25 cellular contexts compared by ENCODE assay signal in genomic region chr1:7643445-7643844, GRCh38.
"Had no signal": no experiment of that assay in that cellular context is flagged by ENCODE, and none has a peak within 500 bp of the region (broad histone marks: within the 10 kb centered on the region; RNA-seq: fewer than 3 reads in every experiment).

No MANE protein-coding gene starts in this region.

- H3K9me3 ChIP-seq: left lung, mucosa of descending colon, pancreas, prostate gland, vagina had no signal

- DNase-seq: activated CD4-positive, alpha-beta memory T cell treated with anti-CD3 and anti-CD28 coated beads, Interleukin-2, amount 10 ng/mL, durations not matched to agents 7 days and 5 days; activated CD4-positive, alpha-beta T cell treated with anti-CD3 and anti-CD28 coated beads for 1 hour; activated CD4-positive, alpha-beta T cell treated with anti-CD3 and anti-CD28 coated beads, Interleukin-2, amount 10 ng/mL, durations not matched to agents 7 days and 5 days; activated CD8-positive, alpha-beta memory T cell treated with anti-CD3 and anti-CD28 coated beads, Interleukin-2, amount 50 U/mL, for 48 hours; activated naive CD8-positive, alpha-beta T cell treated with anti-CD3 and anti-CD28 coated beads, Interleukin-2, amount 50 U/mL, for 24 hours; activated T-cell treated with anti-CD3 and anti-CD28 coated beads, Interleukin-2, amount 50 U/mL, for 24 hours; amygdala; central memory CD4-positive, alpha-beta T cell; foreskin keratinocyte; retina; stimulated activated CD4-positive, alpha-beta T cell treated with anti-CD3 and anti-CD28 coated beads, Interleukin-4, amount 100 ng/mL, for 24 hours; stimulated activated naive CD8-positive, alpha-beta T cell treated with anti-CD3 and anti-CD28 coated beads, Interleukin-15, amount 100 ng/mL, for 72 hours; substantia nigra; T1000 had no signal

- ATAC-seq: activated naive CD8-positive, alpha-beta T cell treated with anti-CD3 and anti-CD28 coated beads, Interleukin-2, amount 50 U/mL, for 24 hours; foreskin keratinocyte; heart left ventricle; left lung; mucosa of descending colon; natural killer cell treated with Interleukin-12 subunit alpha and Interleukin-12 subunit beta and Interleukin-15 and Interleukin-18, amount 100 ng/mL, for 72 hours; pancreas; sciatic nerve; stimulated activated effector memory CD8-positive, alpha-beta T cell treated with anti-CD3 and anti-CD28 coated beads, Interleukin-12 subunit alpha, Interleukin-12 subunit beta, amount 100 ng/mL, for 72 hours; stimulated activated naive CD8-positive, alpha-beta T cell treated with anti-CD3 and anti-CD28 coated beads, Interleukin-15, amount 100 ng/mL, for 72 hours had no signal

- H3K27ac ChIP-seq: foreskin keratinocyte, heart left ventricle, left lung, pancreas, prostate gland, skin epidermis, vagina had no signal

- H3K4me3 ChIP-seq: heart left ventricle, left lung, lung, mucosa of descending colon, pancreas, prostate gland, skin epidermis, vagina had no signal

- H3K27me3 ChIP-seq: foreskin keratinocyte, pancreas, vagina had no signal

- H3K36me3 ChIP-seq: heart left ventricle, left lung, pancreas, prostate gland, vagina had no signal

- H3K4me1 ChIP-seq: foreskin keratinocyte, pancreas, prostate gland, vagina had no signal
